ENCODE assay signal across 7 cellular contexts in the genomic region with DNA sequence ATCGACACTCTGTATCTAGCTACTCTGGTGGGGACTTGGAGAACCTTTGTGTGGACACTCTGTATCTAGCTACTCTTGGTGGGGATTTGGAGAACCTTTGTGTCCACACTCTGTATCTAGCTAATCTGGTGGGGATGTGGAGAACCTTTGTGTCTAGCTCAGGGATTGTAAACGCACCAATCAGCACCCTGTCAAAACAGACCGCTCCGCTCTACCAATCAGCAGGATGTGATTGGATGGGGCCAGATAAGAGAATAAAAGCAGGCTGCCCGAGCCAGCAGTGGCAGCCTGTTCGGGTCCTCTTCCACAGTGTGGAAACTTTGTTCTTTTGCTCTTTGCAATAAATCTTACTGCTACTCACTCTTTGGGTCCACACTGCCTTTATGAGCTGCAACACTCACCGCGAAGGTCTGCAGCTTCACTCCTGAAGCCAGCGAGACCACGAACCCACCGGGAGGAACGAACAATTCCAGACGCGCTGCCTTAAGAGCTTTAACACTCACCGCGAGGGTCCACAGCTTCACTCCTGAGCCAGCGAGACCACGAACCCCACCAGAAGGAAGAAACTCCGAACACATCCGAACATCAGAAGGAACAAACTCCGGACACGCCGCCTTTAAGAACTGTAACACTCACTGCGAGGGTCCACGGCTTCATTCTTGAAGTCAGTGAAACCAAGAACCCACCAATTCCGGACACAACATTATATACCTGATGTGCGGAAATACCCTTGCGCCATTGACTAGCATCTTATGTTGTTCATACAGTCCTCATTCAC. TPM values are rescaled to one million over a fixed set of nuclear protein-coding genes. Genes with fewer than 3 reads are reported as not detected.
DNase-seq lines count a peak whose midpoint lies in the region; ATAC-seq and TF ChIP-seq lines count a peak whose summit lies in the region.
"Not testable (repeated sequence)": the region's sequence is repeated elsewhere in the genome, so short reads cannot be mapped to it uniquely, and the experiment has no call there.

No MANE protein-coding gene starts in this region.

- not testable (repeated sequence) for H3K9ac ChIP-seq in KMS-11

- not testable (repeated sequence) for H3K4me3 ChIP-seq in KMS-11 (IDR thresholded peaks at IDR 0.05; ENCODE audit: insufficient read depth, low read depth, low read length)

- H4K20me1 ChIP-seq in KMS-11 (ENCODE audit: insufficient read depth): not testable (repeated sequence)

- peaks cover 46% of the 10 kb centered on the region for H3K36me3 Mint-ChIP-seq in activated CD4-positive, alpha-beta T cell treated with anti-CD3 and anti-CD28 coated beads, Interleukin-2, amount 10 ng/mL, durations not matched to agents 24 days and 14 days (ENCODE audit: low read depth)
- H3K36me3 Mint-ChIP-seq in activated T-helper 2 cell treated with anti-CD3 and anti-CD28 coated beads, Interferon-gamma antibody, Interleukin-2, Interleukin-4, amounts not matched to agents 10 μg/mL and 5 μg/mL and 100 μg/mL, durations not matched to agents 14 hours and 24 hours and 36 hours (ENCODE audit: low read depth): peaks cover 62% of the 10 kb centered on the region
- H3K36me3 Mint-ChIP-seq in central memory CD8-positive, alpha-beta T cell (ENCODE audit: insufficient read depth): peaks cover 43% of the 10 kb centered on the region
- peaks cover 0 to 12% (median 3%) of the 10 kb centered on the region in 3 donors for H3K36me3 Mint-ChIP-seq in immature natural killer cell
- peaks cover 0 to 40% (median 20%) of the 10 kb centered on the region in 3 donors for H3K36me3 Mint-ChIP-seq in naive thymus-derived CD8-positive, alpha-beta T cell
- peaks cover 46 to 57% of the 10 kb centered on the region in 2 donors for H3K36me3 Mint-ChIP-seq in stimulated activated naive B cell treated with anti-CD40 and anti-IgM and Interleukin-4, amounts not matched to agents 10 μg/mL and 1 μg/mL and 100 μg/mL, for 72 hours

- H3K4me1 ChIP-seq in KMS-11 (ENCODE audit: low read depth, poor library complexity, severe bottlenecking): peaks cover 80% of the 10 kb centered on the region

- H3K27me3 Mint-ChIP-seq in activated CD4-positive, alpha-beta T cell treated with anti-CD3 and anti-CD28 coated beads, Interleukin-2, amount 10 ng/mL, durations not matched to agents 24 days and 14 days; activated T-helper 2 cell treated with anti-CD3 and anti-CD28 coated beads, Interferon-gamma antibody, Interleukin-2, Interleukin-4, amounts not matched to agents 10 μg/mL and 5 μg/mL and 100 μg/mL, durations not matched to agents 14 hours and 24 hours and 36 hours (ENCODE audit: low read depth); central memory CD8-positive, alpha-beta T cell; naive thymus-derived CD8-positive, alpha-beta T cell; stimulated activated naive B cell treated with anti-CD40 and anti-IgM and Interleukin-4, amounts not matched to agents 10 μg/mL and 1 μg/mL and 100 μg/mL, for 72 hours: not testable (repeated sequence)
- H3K27me3 Mint-ChIP-seq in immature natural killer cell (ENCODE audit: low read depth in 3 of 3): peaks cover 3 to 22% (median 15%) of the 10 kb centered on the region in 3 donors

- peaks cover 79% of the 10 kb centered on the region for H3K79me2 ChIP-seq in KMS-11 (ENCODE audit: insufficient read depth, low read depth)

- H2AFZ ChIP-seq in KMS-11 (ENCODE audit: low read depth): not testable (repeated sequence)

- POLR2A ChIA-PET in naive thymus-derived CD8-positive, alpha-beta T cell (lab: Charles Lee): interaction anchor here (0.6 to 15.9 kb wide), 13 partner anchors 9 to 349 kb away, joined by 3 to 384 read pairs (median 4); a partner anchor contains a TSS

- peak overlapping the region; percentile 68 for H3K27ac ChIP-seq in KMS-11

- not testable (repeated sequence) for TF ChIP-seq CTCF in KMS-11 (conservative IDR thresholded peaks at IDR 0.05; ENCODE audit: low read depth, low read length)

- intact Hi-C loops in activated CD4-positive, alpha-beta T cell treated with anti-CD3 and anti-CD28 coated beads, Interleukin-2, amount 10 ng/mL, durations not matched to agents 24 days and 14 days (cut with micrococcal nuclease): loop anchor here (1.0 to 5.0 kb wide), 3 partner anchors 12 to 346 kb away; a partner anchor contains a TSS
- intact Hi-C loops in activated T-helper 2 cell treated with anti-CD3 and anti-CD28 coated beads, Interferon-gamma antibody, Interleukin-2, Interleukin-4, amounts not matched to agents 10 μg/mL and 5 μg/mL and 100 μg/mL, durations not matched to agents 14 hours and 24 hours and 36 hours (cut with micrococcal nuclease): loop anchor here (5.0 kb wide), 1 partner anchor 46 kb away; no protein-coding TSS in a partner anchor

- H3K4me2 ChIP-seq in KMS-11: peak overlapping the region; percentile 79; the same call in 1 of the 2 replicates

- peak; percentile 80 for DNase-seq in activated CD4-positive, alpha-beta T cell treated with anti-CD3 and anti-CD28 coated beads, Interleukin-2, amount 10 ng/mL, durations not matched to agents 24 days and 14 days
- not testable (repeated sequence) for DNase-seq in activated T-helper 2 cell treated with anti-CD3 and anti-CD28 coated beads, Interferon-gamma antibody, Interleukin-2, Interleukin-4, amounts not matched to agents 10 μg/mL and 5 μg/mL and 100 μg/mL, durations not matched to agents 14 hours and 24 hours and 36 hours (ENCODE audit: low spot score); central memory CD8-positive, alpha-beta T cell (ENCODE audit: low spot score in 2 of 2); immature natural killer cell; stimulated activated naive B cell treated with anti-CD40 and anti-IgM and Interleukin-4, amounts not matched to agents 10 μg/mL and 1 μg/mL and 100 μg/mL, for 72 hours
- peak in 9 of 10 donors; percentile 32 to 78 (median 68) for DNase-seq in naive thymus-derived CD8-positive, alpha-beta T cell

- not testable (repeated sequence) for H3K27me3 ChIP-seq in KMS-11 (ENCODE audit: insufficient read depth, low read depth)

- peak overlapping the region; percentile 87 for H3K4me3 Mint-ChIP-seq in activated CD4-positive, alpha-beta T cell treated with anti-CD3 and anti-CD28 coated beads, Interleukin-2, amount 10 ng/mL, durations not matched to agents 24 days and 14 days
- H3K4me3 Mint-ChIP-seq in activated T-helper 2 cell treated with anti-CD3 and anti-CD28 coated beads, Interferon-gamma antibody, Interleukin-2, Interleukin-4, amounts not matched to agents 10 μg/mL and 5 μg/mL and 100 μg/mL, durations not matched to agents 14 hours and 24 hours and 36 hours (ENCODE audit: low read depth): peak overlapping the region; percentile 86
- H3K4me3 Mint-ChIP-seq in central memory CD8-positive, alpha-beta T cell: peak overlapping the region; percentile 87
- H3K4me3 Mint-ChIP-seq in immature natural killer cell: peak overlapping the region; percentile 73 to 85 (median 80)
- peak overlapping the region; percentile 84 to 99 (median 95) for H3K4me3 Mint-ChIP-seq in naive thymus-derived CD8-positive, alpha-beta T cell
- peak overlapping the region; percentile 76 to 78 for H3K4me3 Mint-ChIP-seq in stimulated activated naive B cell treated with anti-CD40 and anti-IgM and Interleukin-4, amounts not matched to agents 10 μg/mL and 1 μg/mL and 100 μg/mL, for 72 hours

- H3K36me3 ChIP-seq in KMS-11 (ENCODE audit: insufficient read depth): not testable (repeated sequence)

- H3K27ac Mint-ChIP-seq in activated CD4-positive, alpha-beta T cell treated with anti-CD3 and anti-CD28 coated beads, Interleukin-2, amount 10 ng/mL, durations not matched to agents 24 days and 14 days: peak overlapping the region; percentile 88
- peak overlapping the region; percentile 94 for H3K27ac Mint-ChIP-seq in activated T-helper 2 cell treated with anti-CD3 and anti-CD28 coated beads, Interferon-gamma antibody, Interleukin-2, Interleukin-4, amounts not matched to agents 10 μg/mL and 5 μg/mL and 100 μg/mL, durations not matched to agents 14 hours and 24 hours and 36 hours
- H3K27ac Mint-ChIP-seq in central memory CD8-positive, alpha-beta T cell (ENCODE audit: low read depth): peak overlapping the region; percentile 96
- peak overlapping the region; percentile 92 to 98 (median 96) for H3K27ac Mint-ChIP-seq in immature natural killer cell
- H3K27ac Mint-ChIP-seq in naive thymus-derived CD8-positive, alpha-beta T cell: peak overlapping the region; percentile 97 to 100 (median 99)
- peak overlapping the region; percentile 99 for H3K27ac Mint-ChIP-seq in stimulated activated naive B cell treated with anti-CD40 and anti-IgM and Interleukin-4, amounts not matched to agents 10 μg/mL and 1 μg/mL and 100 μg/mL, for 72 hours

- peaks cover 75% of the 10 kb centered on the region for H3K4me1 Mint-ChIP-seq in activated CD4-positive, alpha-beta T cell treated with anti-CD3 and anti-CD28 coated beads, Interleukin-2, amount 10 ng/mL, durations not matched to agents 24 days and 14 days
- peaks cover 78% of the 10 kb centered on the region for H3K4me1 Mint-ChIP-seq in activated T-helper 2 cell treated with anti-CD3 and anti-CD28 coated beads, Interferon-gamma antibody, Interleukin-2, Interleukin-4, amounts not matched to agents 10 μg/mL and 5 μg/mL and 100 μg/mL, durations not matched to agents 14 hours and 24 hours and 36 hours (ENCODE audit: low read depth)
- peaks cover 80% of the 10 kb centered on the region for H3K4me1 Mint-ChIP-seq in central memory CD8-positive, alpha-beta T cell
- H3K4me1 Mint-ChIP-seq in immature natural killer cell: peaks cover 93 to 94% of the 10 kb centered on the region in 2 donors
- peaks cover 39 to 95% (median 84%) of the 10 kb centered on the region in 4 donors for H3K4me1 Mint-ChIP-seq in naive thymus-derived CD8-positive, alpha-beta T cell
- peaks cover 61 to 85% of the 10 kb centered on the region in 2 donors for H3K4me1 Mint-ChIP-seq in stimulated activated naive B cell treated with anti-CD40 and anti-IgM and Interleukin-4, amounts not matched to agents 10 μg/mL and 1 μg/mL and 100 μg/mL, for 72 hours

- not testable (repeated sequence) for ATAC-seq in central memory CD8-positive, alpha-beta T cell (replicated peaks; ENCODE audit: extremely low read depth, poor library complexity, severe bottlenecking); naive thymus-derived CD8-positive, alpha-beta T cell; stimulated activated naive B cell treated with anti-CD40 and anti-IgM and Interleukin-4, amounts not matched to agents 10 μg/mL and 1 μg/mL and 100 μg/mL, for 72 hours (replicated peaks)

- H3K9me3 Mint-ChIP-seq in activated CD4-positive, alpha-beta T cell treated with anti-CD3 and anti-CD28 coated beads, Interleukin-2, amount 10 ng/mL, durations not matched to agents 24 days and 14 days; activated T-helper 2 cell treated with anti-CD3 and anti-CD28 coated beads, Interferon-gamma antibody, Interleukin-2, Interleukin-4, amounts not matched to agents 10 μg/mL and 5 μg/mL and 100 μg/mL, durations not matched to agents 14 hours and 24 hours and 36 hours; central memory CD8-positive, alpha-beta T cell; immature natural killer cell; naive thymus-derived CD8-positive, alpha-beta T cell; stimulated activated naive B cell treated with anti-CD40 and anti-IgM and Interleukin-4, amounts not matched to agents 10 μg/mL and 1 μg/mL and 100 μg/mL, for 72 hours: not testable (repeated sequence)

RNA-seq across cellular contexts. Expression of a gene that starts 15.1 kb away (rescaled TPM):
- 156 and 157 TPM in 2 replicates for total RNA-seq in activated CD4-positive, alpha-beta T cell treated with anti-CD3 and anti-CD28 coated beads, Interleukin-2, amount 10 ng/mL, durations not matched to agents 24 days and 14 days
- total RNA-seq in activated T-helper 2 cell treated with anti-CD3 and anti-CD28 coated beads, Interferon-gamma antibody, Interleukin-2, Interleukin-4, amounts not matched to agents 10 μg/mL and 5 μg/mL and 100 μg/mL, durations not matched to agents 14 hours and 24 hours and 36 hours: 185 and 186 TPM in 2 replicates
- polyA plus RNA-seq in immature natural killer cell: 100 to 1,000 TPM; 166 to 280 (median 170) TPM
- total RNA-seq in naive thymus-derived CD8-positive, alpha-beta T cell: 100 to 1,000 TPM; 154 to 160 TPM
- 100 to 1,000 TPM; 297 to 506 (median 298) TPM for polyA plus RNA-seq in naive thymus-derived CD8-positive, alpha-beta T cell
